Comparison of ENCODE assay signal across 11 cellular contexts in genomic region chr17:15981208-15981607, GRCh38. TPM values are rescaled to one million over a fixed set of nuclear protein-coding genes. Genes with fewer than 3 reads are reported as not detected.
A peak's percentile ranks its signal among the peaks of the same experiment; 100 is the strongest.
DNase-seq lines count a peak whose midpoint lies in the region; ATAC-seq and FAIRE-seq lines count a peak whose summit lies in the region.
"Had no signal": no experiment of that assay in that cellular context is flagged by ENCODE, and none has a peak within 500 bp of the region (broad histone marks: within the 10 kb centered on the region; RNA-seq: fewer than 3 reads in every experiment).

No MANE protein-coding gene starts in this region.

- peak overlapping the region in 7 of 11 experiments; percentile 36 to 75 (median 65); a peak in 13 of 22 replicates for H3K4me2 ChIP-seq in BLaER1 treated with 17β-estradiol and CSF1 and Interleukin-3, amounts not matched to agents 10 nM and 100 nM
- H3K4me2 ChIP-seq: KMS-11 had no signal

- H3K4me3 Mint-ChIP-seq in activated T-helper 17 cell treated with anti-CD3 and anti-CD28 coated beads, Interleukin-2, amount 50 U/mL, for 72 hours = peak overlapping the region; percentile 13

- no peaks in the 10 kb centered on the region for H3K27me3 Mint-ChIP-seq in activated T-helper 17 cell treated with anti-CD3 and anti-CD28 coated beads, Interleukin-2, amount 50 U/mL, for 72 hours

- H3K36me3 ChIP-seq in BLaER1 treated with 17β-estradiol and CSF1 and Interleukin-3, amounts not matched to agents 10 nM and 100 nM = peaks cover 76 to 91% (median 83%) of the 10 kb centered on the region in 11 experiments

- no peak overlapping the region for H3K4me3 ChIP-seq in BLaER1 treated with 17β-estradiol and CSF1 and Interleukin-3, amounts not matched to agents 10 nM and 100 nM
- H3K4me3 ChIP-seq: tibial nerve had no signal

- H3K4me1 Mint-ChIP-seq in activated T-helper 17 cell treated with anti-CD3 and anti-CD28 coated beads, Interleukin-2, amount 50 U/mL, for 72 hours = peaks cover 17% of the 10 kb centered on the region

- no peak overlapping the region for H3K27ac Mint-ChIP-seq in activated T-helper 17 cell treated with anti-CD3 and anti-CD28 coated beads, Interleukin-2, amount 50 U/mL, for 72 hours

- peaks cover 0 to 32% (median 23%) of the 10 kb centered on the region in 10 experiments; a peak in 14 of 20 replicates for H3K4me1 ChIP-seq in BLaER1 treated with 17β-estradiol and CSF1 and Interleukin-3, amounts not matched to agents 10 nM and 100 nM
- H3K4me1 ChIP-seq: tibial nerve had no signal

- H4K20me1 ChIP-seq in BLaER1 treated with 17β-estradiol and CSF1 and Interleukin-3, amounts not matched to agents 10 nM and 100 nM = peaks cover 0 to 8% (median 0%) of the 10 kb centered on the region in 11 experiments; a peak in 2 of 22 replicates

- no peak overlapping the region; a peak in 1 of 22 replicates for H3K9ac ChIP-seq in BLaER1 treated with 17β-estradiol and CSF1 and Interleukin-3, amounts not matched to agents 10 nM and 100 nM
- H3K9ac ChIP-seq: KMS-11 had no signal

- peaks cover 84% of the 10 kb centered on the region for H3K36me3 Mint-ChIP-seq in activated T-helper 17 cell treated with anti-CD3 and anti-CD28 coated beads, Interleukin-2, amount 50 U/mL, for 72 hours (ENCODE audit: low read depth)

- H3K27me3 ChIP-seq in BLaER1 treated with 17β-estradiol and CSF1 and Interleukin-3, amounts not matched to agents 10 nM and 100 nM = no peaks in the 10 kb centered on the region
- H3K27me3 ChIP-seq: tibial nerve had no signal

- peak overlapping the region in 7 of 11 experiments; percentile 18 to 65 (median 49); a peak in 12 of 22 replicates for H3K27ac ChIP-seq in BLaER1 treated with 17β-estradiol and CSF1 and Interleukin-3, amounts not matched to agents 10 nM and 100 nM
- H3K27ac ChIP-seq: KMS-11, tibial nerve had no signal

- DNase-seq in A172 (ENCODE audit: low spot score) (no peak), SHP77 (lab: John Stamatoyannopoulos, UW) (no peak), RCC 7860 (ENCODE audit: low spot score) (no peak), NCI-H2171 (lab: John Stamatoyannopoulos, UW) (no peak)
- DNase-seq: nucleus accumbens had no signal

- no peaks in the 10 kb centered on the region for H3K9me3 Mint-ChIP-seq in activated T-helper 17 cell treated with anti-CD3 and anti-CD28 coated beads, Interleukin-2, amount 50 U/mL, for 72 hours

- ATAC-seq in GM19328 (IDR thresholded peaks at IDR 0.05; ENCODE audit: unreplicated experiment) = peak; percentile 84
- peak; percentile 93 for ATAC-seq in HG03175 (IDR thresholded peaks at IDR 0.05; ENCODE audit: unreplicated experiment)
- ATAC-seq in activated T-helper 17 cell treated with anti-CD3 and anti-CD28 coated beads, Interleukin-2, amount 50 U/mL, for 72 hours (replicated peaks) = peak; percentile 100

- no peak for FAIRE-seq in RCC 7860 (lab: Jason Lieb, UNC)

- H3K9me3 ChIP-seq in BLaER1 treated with 17β-estradiol and CSF1 and Interleukin-3, amounts not matched to agents 10 nM and 100 nM (replicated peaks in 1 of 11) = no peaks in the 10 kb centered on the region; a peak in 2 of 22 replicates
- H3K9me3 ChIP-seq: tibial nerve had no signal

RNA-seq across cellular contexts. Expression of gene ZSWIM7, which starts 18.3 kb away (rescaled TPM):
- 10 to 100 TPM; 10.9 to 14.8 TPM for total RNA-seq in activated T-helper 17 cell treated with anti-CD3 and anti-CD28 coated beads, Interleukin-2, amount 50 U/mL, for 72 hours
- 33.6 and 42.1 TPM in 2 replicates for total RNA-seq in A172 (2014; rRNA removed; shearing (Covaris generic))

RNA-seq across cellular contexts. Expression of gene TTC19, which starts 18.4 kb away (rescaled TPM):
- total RNA-seq in activated T-helper 17 cell treated with anti-CD3 and anti-CD28 coated beads, Interleukin-2, amount 50 U/mL, for 72 hours = 10 to 100 TPM; 22.2 to 28.8 TPM
- total RNA-seq in A172 (2014; rRNA removed; shearing (Covaris generic)) = 65.0 and 74.9 TPM in 2 replicates

RNA-seq across cellular contexts. Expression of gene ADORA2B, which starts 36.3 kb away (rescaled TPM):
- total RNA-seq in activated T-helper 17 cell treated with anti-CD3 and anti-CD28 coated beads, Interleukin-2, amount 50 U/mL, for 72 hours = 1 to 10 TPM in 1 of 2 donors, under 1 TPM in 1; 0.19 to 3.4 TPM
- total RNA-seq in A172 (2014; rRNA removed; shearing (Covaris generic)) = 32.1 and 37.2 TPM in 2 replicates
